Comparison of ENCODE assay signal across 16 cellular contexts in genomic region chr3:56881035-56881575, GRCh38.
DNase-seq lines count a peak whose midpoint lies in the region; ATAC-seq and TF ChIP-seq lines count a peak whose summit lies in the region.
"Had no signal": no experiment of that assay in that cellular context is flagged by ENCODE, and none has a peak within 500 bp of the region (broad histone marks: within the 10 kb centered on the region; RNA-seq: fewer than 3 reads in every experiment).

No MANE protein-coding gene starts in this region.

- H3K4me3 Mint-ChIP-seq in stimulated activated naive CD8-positive, alpha-beta T cell treated with anti-CD3 and anti-CD28 coated beads, Interleukin-15, Interleukin-2, amounts not matched to agents 100 ng/mL and 50 ng/mL, for 24 hours, result no peak overlapping the region
- no peak overlapping the region for H3K4me3 Mint-ChIP-seq in dendritic cell treated with granulocyte-macrophage colony-stimulating factor and Interleukin-4, amounts not matched to agents 40 ng/mL and 50 ng/mL, for 4 days
- no peak overlapping the region for H3K4me3 Mint-ChIP-seq in stimulated activated effector memory CD8-positive, alpha-beta T cell treated with anti-CD3 and anti-CD28 coated beads, Interleukin-12 subunit alpha, Interleukin-12 subunit beta, amount 100 ng/mL, for 72 hours
- H3K4me3 Mint-ChIP-seq in osteocyte (ENCODE audit: unreplicated experiment), result no peak overlapping the region

- no peaks in the 10 kb centered on the region for H3K27me3 Mint-ChIP-seq in stimulated activated naive CD8-positive, alpha-beta T cell treated with anti-CD3 and anti-CD28 coated beads, Interleukin-15, Interleukin-2, amounts not matched to agents 100 ng/mL and 50 ng/mL, for 24 hours
- H3K27me3 Mint-ChIP-seq in dendritic cell treated with granulocyte-macrophage colony-stimulating factor and Interleukin-4, amounts not matched to agents 40 ng/mL and 50 ng/mL, for 4 days, result peaks cover under 1% of the 10 kb centered on the region
- no peaks in the 10 kb centered on the region for H3K27me3 Mint-ChIP-seq in osteocyte (ENCODE audit: unreplicated experiment)

- TF ChIP-seq CTCF in osteocyte (IDR thresholded peaks at IDR 0.05), result no peak

- intact Hi-C loops in dendritic cell treated with granulocyte-macrophage colony-stimulating factor and Interleukin-4, amounts not matched to agents 40 ng/mL and 50 ng/mL, for 4 days (cut with micrococcal nuclease), result no loop called here

- H3K36me3 Mint-ChIP-seq in stimulated activated naive CD8-positive, alpha-beta T cell treated with anti-CD3 and anti-CD28 coated beads, Interleukin-15, Interleukin-2, amounts not matched to agents 100 ng/mL and 50 ng/mL, for 24 hours (ENCODE audit: low read depth), result peaks cover 22% of the 10 kb centered on the region
- no peaks in the 10 kb centered on the region for H3K36me3 Mint-ChIP-seq in dendritic cell treated with granulocyte-macrophage colony-stimulating factor and Interleukin-4, amounts not matched to agents 40 ng/mL and 50 ng/mL, for 4 days (ENCODE audit: low read depth)
- H3K36me3 Mint-ChIP-seq in stimulated activated effector memory CD8-positive, alpha-beta T cell treated with anti-CD3 and anti-CD28 coated beads, Interleukin-12 subunit alpha, Interleukin-12 subunit beta, amount 100 ng/mL, for 72 hours, result no peaks in the 10 kb centered on the region
- no peaks in the 10 kb centered on the region for H3K36me3 Mint-ChIP-seq in osteocyte (ENCODE audit: unreplicated experiment)

- peaks cover 2% of the 10 kb centered on the region for H3K9me3 Mint-ChIP-seq in stimulated activated naive CD8-positive, alpha-beta T cell treated with anti-CD3 and anti-CD28 coated beads, Interleukin-15, Interleukin-2, amounts not matched to agents 100 ng/mL and 50 ng/mL, for 24 hours
- H3K9me3 Mint-ChIP-seq in dendritic cell treated with granulocyte-macrophage colony-stimulating factor and Interleukin-4, amounts not matched to agents 40 ng/mL and 50 ng/mL, for 4 days, result no peaks in the 10 kb centered on the region
- no peaks in the 10 kb centered on the region for H3K9me3 Mint-ChIP-seq in stimulated activated effector memory CD8-positive, alpha-beta T cell treated with anti-CD3 and anti-CD28 coated beads, Interleukin-12 subunit alpha, Interleukin-12 subunit beta, amount 100 ng/mL, for 72 hours
- H3K9me3 Mint-ChIP-seq in osteocyte (ENCODE audit: unreplicated experiment), result no peaks in the 10 kb centered on the region

- no peak for ATAC-seq in stimulated activated naive CD8-positive, alpha-beta T cell treated with anti-CD3 and anti-CD28 coated beads, Interleukin-15, Interleukin-2, amounts not matched to agents 100 U/mL and 50 U/mL, for 24 hours
- peak; percentile 49 for ATAC-seq in stimulated activated effector memory CD8-positive, alpha-beta T cell treated with anti-CD3 and anti-CD28 coated beads, Interleukin-12 subunit alpha, Interleukin-12 subunit beta, amount 100 ng/mL, for 72 hours
- ATAC-seq in left lobe of liver, result no peak

- peak overlapping the region; percentile 93 for H3K27ac Mint-ChIP-seq in stimulated activated naive CD8-positive, alpha-beta T cell treated with anti-CD3 and anti-CD28 coated beads, Interleukin-15, Interleukin-2, amounts not matched to agents 100 ng/mL and 50 ng/mL, for 24 hours
- peak overlapping the region; percentile 80 for H3K27ac Mint-ChIP-seq in dendritic cell treated with granulocyte-macrophage colony-stimulating factor and Interleukin-4, amounts not matched to agents 40 ng/mL and 50 ng/mL, for 4 days
- no peak overlapping the region for H3K27ac Mint-ChIP-seq in stimulated activated effector memory CD8-positive, alpha-beta T cell treated with anti-CD3 and anti-CD28 coated beads, Interleukin-12 subunit alpha, Interleukin-12 subunit beta, amount 100 ng/mL, for 72 hours
- H3K27ac Mint-ChIP-seq in osteocyte (ENCODE audit: unreplicated experiment), result no peak overlapping the region

- DNase-seq in DMS 273 (lab: John Stamatoyannopoulos, UW; ENCODE audit: unreplicated experiment) (peak; percentile 32), DMS 273 treated with DMSO at 0.1 percent for 48 hours (lab: John Stamatoyannopoulos, UW) (no peak), osteocyte (ENCODE audit: extremely low spot score, unreplicated experiment) (no peak), left lobe of liver (ENCODE audit: low spot score) (no peak)
- DNase-seq in stimulated activated naive CD8-positive, alpha-beta T cell treated with anti-CD3 and anti-CD28 coated beads, Interleukin-15, Interleukin-2, amounts not matched to agents 100 U/mL and 50 U/mL, for 24 hours, result no peak
- DNase-seq in stimulated activated effector memory CD8-positive, alpha-beta T cell treated with anti-CD3 and anti-CD28 coated beads, Interleukin-12 subunit alpha, Interleukin-12 subunit beta, amount 100 ng/mL, for 72 hours (ENCODE audit: low spot score in 2 of 2), result no peak
- DNase-seq: activated CD4-positive, alpha-beta T cell treated with anti-CD3 and anti-CD28 coated beads, Interleukin-2, amount 50 U/mL, for 1 hour; adrenal gland; COR-L47; foreskin fibroblast; hippocampal formation; occipital lobe; stimulated activated CD4-positive, alpha-beta T cell treated with anti-CD3 and anti-CD28 coated beads, Interleukin-12 subunit alpha, Interleukin-12 subunit beta, amount 100 ng/mL, for 4 hours; uterus had no signal

- peaks cover 93% of the 10 kb centered on the region for H3K4me1 Mint-ChIP-seq in stimulated activated naive CD8-positive, alpha-beta T cell treated with anti-CD3 and anti-CD28 coated beads, Interleukin-15, Interleukin-2, amounts not matched to agents 100 ng/mL and 50 ng/mL, for 24 hours (ENCODE audit: low read depth)
- peaks cover 30% of the 10 kb centered on the region for H3K4me1 Mint-ChIP-seq in dendritic cell treated with granulocyte-macrophage colony-stimulating factor and Interleukin-4, amounts not matched to agents 40 ng/mL and 50 ng/mL, for 4 days (ENCODE audit: low read depth)
- peaks cover 72% of the 10 kb centered on the region for H3K4me1 Mint-ChIP-seq in stimulated activated effector memory CD8-positive, alpha-beta T cell treated with anti-CD3 and anti-CD28 coated beads, Interleukin-12 subunit alpha, Interleukin-12 subunit beta, amount 100 ng/mL, for 72 hours
- H3K4me1 Mint-ChIP-seq in osteocyte (ENCODE audit: unreplicated experiment), result peaks cover 3% of the 10 kb centered on the region

Comparison
In these comparisons a context has a peak if more than half of its experiments do, and no peak if none do; other contexts are left out.
1. H3K27ac Mint-ChIP-seq: peak in stimulated activated naive CD8-positive, alpha-beta T cell treated with anti-CD3 and anti-CD28 coated beads, Interleukin-15, Interleukin-2, amounts not matched to agents 100 ng/mL and 50 ng/mL, for 24 hours (single experiment) and dendritic cell treated with granulocyte-macrophage colony-stimulating factor and Interleukin-4, amounts not matched to agents 40 ng/mL and 50 ng/mL, for 4 days (single experiment); none in stimulated activated effector memory CD8-positive, alpha-beta T cell treated with anti-CD3 and anti-CD28 coated beads, Interleukin-12 subunit alpha, Interleukin-12 subunit beta, amount 100 ng/mL, for 72 hours (single experiment) and osteocyte (single experiment).